ENCODE assay signal across 11 cellular contexts in genomic region chr12:6263931-6264330, GRCh38. TPM values are rescaled to one million over a fixed set of nuclear protein-coding genes. Genes with fewer than 3 reads are reported as not detected.
DNase-seq lines count a peak whose midpoint lies in the region; TF ChIP-seq lines count a peak whose summit lies in the region.
"Had no signal": no experiment of that assay in that cellular context is flagged by ENCODE, and none has a peak within 500 bp of the region (broad histone marks: within the 10 kb centered on the region; RNA-seq: fewer than 3 reads in every experiment).

No MANE protein-coding gene starts in this region.

- no peaks in the 10 kb centered on the region for H3K79me2 ChIP-seq in mesendoderm (ENCODE audit: control insufficient read depth, insufficient read depth, low read length)

- H3K36me3 ChIP-seq in mesendoderm (ENCODE audit: control insufficient read depth, insufficient read depth, low read length) (no peaks in the 10 kb centered on the region), transverse colon (no peaks in the 10 kb centered on the region)
- H3K36me3 ChIP-seq: BLaER1 had no signal

- no peak overlapping the region for H2BK15ac ChIP-seq in mesendoderm (replicated peaks; ENCODE audit: low read depth)

- H4K5ac ChIP-seq in mesendoderm (ENCODE audit: low read length) = no peak overlapping the region

- no peaks in the 10 kb centered on the region for H3K79me1 ChIP-seq in mesendoderm (ENCODE audit: low read length)

- H3K4me2 ChIP-seq in mesendoderm (ENCODE audit: low read length) = no peak overlapping the region
- H3K4me2 ChIP-seq: BLaER1 had no signal

- H2AK5ac ChIP-seq in mesendoderm (ENCODE audit: low read length) = no peak overlapping the region

- peak overlapping the region; percentile 84 for H3K27ac ChIP-seq in VCaP
- no peak overlapping the region for H3K27ac ChIP-seq in mesendoderm (ENCODE audit: low read depth, low read length)
- H3K27ac ChIP-seq in transverse colon = no peak overlapping the region
- H3K27ac ChIP-seq: BLaER1 had no signal

- no peaks in the 10 kb centered on the region for H3K9me3 ChIP-seq in transverse colon

- peaks cover 16% of the 10 kb centered on the region for H3K4me1 ChIP-seq in mesendoderm (ENCODE audit: control insufficient read depth, low read depth, low read length)
- H3K4me1 ChIP-seq in transverse colon = peaks cover 0 to 10% (median 4%) of the 10 kb centered on the region in 4 donors

- peak overlapping the region; percentile 34 for H3K56ac ChIP-seq in mesendoderm (ENCODE audit: low read length)

- peak; percentile 83 for DNase-seq in DMS53 (lab: John Stamatoyannopoulos, UW)
- peak; percentile 90 for DNase-seq in NCI-H2029 treated with DMSO at 0.1 percent for 48 hours (lab: John Stamatoyannopoulos, UW)
- DNase-seq in mesendoderm = peak; percentile 84
- DNase-seq in SIG-M5 treated with dmso at 0.1 percent for 504 hours (lab: John Stamatoyannopoulos, UW; ENCODE audit: unreplicated experiment) = no peak
- DNase-seq in transverse colon = no peak
- DNase-seq in activated T-cell treated with anti-CD3 and anti-CD28 coated beads for 4 hours = no peak
- no peak for DNase-seq in Ammon's horn (ENCODE audit: low spot score)

- TF ChIP-seq POLR2A in transverse colon (IDR thresholded peaks at IDR 0.05) = no peak

- intact Hi-C loops in transverse colon (cut with DNase I; ENCODE audit: low total_unique reads) = no loop called here

- no peak overlapping the region for H3K18ac ChIP-seq in mesendoderm (ENCODE audit: low read length)

- H4K8ac ChIP-seq in mesendoderm (ENCODE audit: low read depth, low read length) = no peak overlapping the region

- H3K4me3 ChIP-seq in mesendoderm (ENCODE audit: low read length) (no peak overlapping the region), transverse colon (no peak overlapping the region)
- H3K4me3 ChIP-seq: BLaER1 had no signal

- no peak for TF ChIP-seq EP300 in transverse colon (IDR thresholded peaks at IDR 0.05; ENCODE audit: low read depth)

- no CpG with 5 or more reads among the region's 4 CpGs for WGBS in mesendoderm (ENCODE audit: extremely low coverage, insufficient coverage, low lambda C conversion rate)
- 80% methylated on average over 4 of the region's 4 CpGs; no CpG with 5 or more reads in 1 of the 2 donors for WGBS in transverse colon (ENCODE audit: low coverage in 1 of 2), 2 donors

- no peak overlapping the region for H2BK5ac ChIP-seq in mesendoderm (ENCODE audit: low read length)

- no peak overlapping the region for H3K4ac ChIP-seq in mesendoderm (ENCODE audit: low read depth, low read length)

- H3K9ac ChIP-seq in mesendoderm (ENCODE audit: low read length) = no peak overlapping the region
- H3K9ac ChIP-seq: BLaER1 had no signal

- H3K27me3 ChIP-seq in mesendoderm (ENCODE audit: insufficient read depth, low read length, poor library complexity) (no peaks in the 10 kb centered on the region), transverse colon (no peaks in the 10 kb centered on the region)
- H3K27me3 ChIP-seq: BLaER1 had no signal

- H2BK120ac ChIP-seq in mesendoderm (ENCODE audit: low read depth, low read length) = no peak overlapping the region

- no peak overlapping the region for H3K23ac ChIP-seq in mesendoderm (ENCODE audit: low read length)

- in situ Hi-C loops in transverse colon (cut with MboI; ENCODE audit: low pct_ligation_motif_present in 1 of 4, low pct_unique_long_range_greater_than_20kb in 1 of 4, low sequenced_read_pairs in 3 of 4) = no loop called here

- TF ChIP-seq CTCF in VCaP (conservative IDR thresholded peaks at IDR 0.05) = no peak
- TF ChIP-seq CTCF in transverse colon (IDR thresholded peaks at IDR 0.05) = no peak

RNA-seq across cellular contexts. Expression of gene PLEKHG6, which starts 46.6 kb away (rescaled TPM):
- polyA plus RNA-seq in mesendoderm (2013, experiment 1 of 2) = 23.2 TPM
- polyA plus RNA-seq in mesendoderm (2013, experiment 2 of 2) = 22.0 TPM
- 100 to 1,000 TPM; 142 to 373 (median 198) TPM for total RNA-seq in transverse colon
- total RNA-seq: pulmonary artery endothelial cell; T-helper 1 cell treated with Interleukin-12 subunit alpha and Interleukin-12 subunit beta and Interleukin-4 antibody, amounts not matched to agents 30 ng/mL and 1 ng/mL, for 36 hours had no signal

Comparison
In these comparisons a context has a peak if more than half of its experiments do, and no peak if none do; other contexts are left out.
1. DNase-seq: peak in DMS53 (single experiment), NCI-H2029 treated with DMSO at 0.1 percent for 48 hours (single experiment) and mesendoderm (single experiment); none in SIG-M5 treated with dmso at 0.1 percent for 504 hours (single experiment), transverse colon (single experiment), activated T-cell treated with anti-CD3 and anti-CD28 coated beads for 4 hours (single experiment) and Ammon's horn (single experiment).